ENCODE assay signal across 8 cellular contexts in genomic region chr13:97975851-97976550, GRCh38. TPM values are rescaled to one million over a fixed set of nuclear protein-coding genes. Genes with fewer than 3 reads are reported as not detected.
DNase-seq lines count a peak whose midpoint lies in the region; ATAC-seq and TF ChIP-seq lines count a peak whose summit lies in the region.

No MANE protein-coding gene starts in this region.

- peaks cover 3% of the 10 kb centered on the region for H3K27me3 Mint-ChIP-seq in activated CD4-positive, alpha-beta T cell treated with anti-CD3 and anti-CD28 coated beads, Interleukin-2, amount 10 ng/mL, durations not matched to agents 7 days and 5 days

- peak overlapping the region; percentile 94 for H3K27ac Mint-ChIP-seq in activated CD4-positive, alpha-beta T cell treated with anti-CD3 and anti-CD28 coated beads, Interleukin-2, amount 10 ng/mL, durations not matched to agents 7 days and 5 days

- DNase-seq in NCI-H526 (lab: John Stamatoyannopoulos, UW): peak; percentile 85 to 99
- peak; percentile 61 for DNase-seq in activated CD4-positive, alpha-beta T cell treated with anti-CD3 and anti-CD28 coated beads, Interleukin-2, amount 10 ng/mL, durations not matched to agents 7 days and 5 days
- DNase-seq in dedifferentiated amniotic fluid mesenchymal stem cell (ENCODE audit: extremely low spot score): peak; percentile 66
- peak; percentile 98 for DNase-seq in left lobe of liver (ENCODE audit: low spot score)
- DNase-seq in stimulated activated CD4-positive, alpha-beta T cell treated with anti-CD3 and anti-CD28 coated beads, Interleukin-2, amount 100 ng/mL, for 24 hours: peak; percentile 91 to 92

- peak overlapping the region; percentile 98 for H3K27ac ChIP-seq in C4-2B

- H3K9me3 Mint-ChIP-seq in activated CD4-positive, alpha-beta T cell treated with anti-CD3 and anti-CD28 coated beads, Interleukin-2, amount 10 ng/mL, durations not matched to agents 7 days and 5 days: no peaks in the 10 kb centered on the region

- POLR2A ChIA-PET in activated CD4-positive, alpha-beta T cell treated with anti-CD3 and anti-CD28 coated beads, Interleukin-2, amount 10 ng/mL, durations not matched to agents 7 days and 5 days (lab: Charles Lee): no interaction called here

- CTCF ChIA-PET in activated CD4-positive, alpha-beta T cell treated with anti-CD3 and anti-CD28 coated beads, Interleukin-2, amount 10 ng/mL, durations not matched to agents 7 days and 5 days (lab: Charles Lee): no interaction called here

- H3K4me3 Mint-ChIP-seq in activated CD4-positive, alpha-beta T cell treated with anti-CD3 and anti-CD28 coated beads, Interleukin-2, amount 10 ng/mL, durations not matched to agents 7 days and 5 days: peak overlapping the region; percentile 94

- peaks cover 36% of the 10 kb centered on the region for H3K4me1 Mint-ChIP-seq in activated CD4-positive, alpha-beta T cell treated with anti-CD3 and anti-CD28 coated beads, Interleukin-2, amount 10 ng/mL, durations not matched to agents 7 days and 5 days

- H3K36me3 Mint-ChIP-seq in activated CD4-positive, alpha-beta T cell treated with anti-CD3 and anti-CD28 coated beads, Interleukin-2, amount 10 ng/mL, durations not matched to agents 7 days and 5 days (ENCODE audit: low read depth): peaks cover 6% of the 10 kb centered on the region

- ATAC-seq in GM19328 (IDR thresholded peaks at IDR 0.05; ENCODE audit: unreplicated experiment) (peak; percentile 87), HG03457 (IDR thresholded peaks at IDR 0.05; ENCODE audit: unreplicated experiment) (peak; percentile 87), left lobe of liver (peak; percentile 86)

- no peak for TF ChIP-seq CTCF in C4-2B (conservative IDR thresholded peaks at IDR 0.05)

RNA-seq across cellular contexts. Expression of gene IPO5, which starts 22.5 kb away (rescaled TPM):
- total RNA-seq in activated CD4-positive, alpha-beta T cell treated with anti-CD3 and anti-CD28 coated beads, Interleukin-2, amount 10 ng/mL, durations not matched to agents 7 days and 5 days: 100 to 1,000 TPM in 1 of 2 experiments, 10 to 100 TPM in 1; 96.9 to 117 TPM
- 44.8 TPM for total RNA-seq in left lobe of liver

Comparison
In these comparisons a context has a peak if more than half of its experiments do, and no peak if none do; other contexts are left out.
1. Peak in every context shown above with its lines: DNase-seq, ATAC-seq and H3K27ac ChIP-seq.